Comparison of ENCODE assay signal across 8 cellular contexts in the genomic region with DNA sequence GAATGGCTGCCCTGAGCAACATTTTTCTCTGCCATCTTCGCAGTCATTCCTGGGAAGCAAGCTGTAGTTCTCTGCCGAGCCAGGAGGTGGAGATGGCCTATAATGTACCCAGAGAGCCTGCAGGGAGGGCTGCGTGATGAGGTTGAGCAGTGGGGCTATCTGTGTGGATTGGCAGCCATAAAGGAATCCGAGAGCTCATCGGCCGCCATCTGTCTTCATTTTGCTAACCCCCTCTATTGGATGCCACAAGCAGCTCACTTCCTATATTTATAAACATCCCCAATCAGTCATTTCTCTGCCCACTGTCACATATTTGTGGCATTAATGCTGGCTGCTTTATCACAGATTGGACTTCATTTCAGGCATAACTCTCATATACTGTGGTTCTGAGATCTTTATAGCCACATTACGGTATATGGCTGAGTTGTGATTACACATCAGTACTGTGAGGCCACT.
DNase-seq lines count a peak whose midpoint lies in the region; ATAC-seq, FAIRE-seq and TF ChIP-seq lines count a peak whose summit lies in the region.

No MANE protein-coding gene starts in this region.

- H3K27me3 Mint-ChIP-seq in astrocyte (ENCODE audit: low read depth, unreplicated experiment) (peaks cover 18% of the 10 kb centered on the region), nephron progenitor cell (ENCODE audit: low read depth, poor library complexity) (peaks cover 8% of the 10 kb centered on the region)
- peaks cover 13% of the 10 kb centered on the region for H3K27me3 Mint-ChIP-seq in activated naive CD8-positive, alpha-beta T cell treated with anti-CD3 and anti-CD28 coated beads for 36 hours

- H3K27ac ChIP-seq in astrocyte (ENCODE audit: low read depth, low read length): peak overlapping the region; percentile 82
- H3K27ac ChIP-seq in aorta (ENCODE audit: low read depth in 1 of 2, low read length in 2 of 2): no peak overlapping the region

- H3K4me1 Mint-ChIP-seq in astrocyte (ENCODE audit: low read depth, unreplicated experiment) (peaks cover 17% of the 10 kb centered on the region), nephron progenitor cell (peaks cover 77% of the 10 kb centered on the region)
- no peaks in the 10 kb centered on the region for H3K4me1 Mint-ChIP-seq in activated naive CD8-positive, alpha-beta T cell treated with anti-CD3 and anti-CD28 coated beads for 36 hours

- no peaks in the 10 kb centered on the region for H4K20me1 ChIP-seq in astrocyte (ENCODE audit: insufficient read depth, low read length)

- peaks cover 6% of the 10 kb centered on the region for H3K9me3 Mint-ChIP-seq in astrocyte (ENCODE audit: unreplicated experiment)
- no peaks in the 10 kb centered on the region for H3K9me3 Mint-ChIP-seq in nephron progenitor cell
- no peaks in the 10 kb centered on the region for H3K9me3 Mint-ChIP-seq in activated naive CD8-positive, alpha-beta T cell treated with anti-CD3 and anti-CD28 coated beads for 36 hours

- H3K4me3 ChIP-seq in astrocyte (ENCODE audit: insufficient read depth, low read depth, low read length) (no peak overlapping the region), aorta (ENCODE audit: low read length in 2 of 2) (no peak overlapping the region)

- in situ Hi-C loops in KBM-7 (cut with MboI; ENCODE audit: low pct_unique_long_range_greater_than_20kb, low sequenced_read_pairs): no loop called here

- peak; percentile 73 for FAIRE-seq in astrocyte (lab: Jason Lieb, UNC)

- WGBS in aorta, 2 donors: 65 to 67% methylated on average over 7 of the region's 7 CpGs

- H3K27me3 ChIP-seq in astrocyte (ENCODE audit: insufficient read depth, low read length) (no peaks in the 10 kb centered on the region), aorta (ENCODE audit: control insufficient read depth in 1 of 2, insufficient read depth in 2 of 2, low read length in 1 of 2) (no peaks in the 10 kb centered on the region)

- H3K4me1 ChIP-seq in astrocyte (ENCODE audit: insufficient read depth, low read length): peaks cover 14% of the 10 kb centered on the region
- H3K4me1 ChIP-seq in aorta (ENCODE audit: control insufficient read depth in 1 of 2, insufficient read depth in 2 of 2, low read length in 2 of 2): no peaks in the 10 kb centered on the region

- H2AFZ ChIP-seq in astrocyte (ENCODE audit: low read depth, low read length): no peak overlapping the region

- no peaks in the 10 kb centered on the region for H3K36me3 ChIP-seq in astrocyte (ENCODE audit: insufficient read depth, low read length)
- H3K36me3 ChIP-seq in aorta (ENCODE audit: control insufficient read depth in 1 of 2, insufficient read depth in 2 of 2, low read length in 1 of 2): no peaks in the 10 kb centered on the region

- intact Hi-C loops in aorta (cut with DNase I): no loop called here

- H3K9me3 ChIP-seq in astrocyte (ENCODE audit: insufficient read depth, low read depth, low read length) (no peaks in the 10 kb centered on the region), aorta (ENCODE audit: control insufficient read depth, low read length) (peaks cover 1% of the 10 kb centered on the region)

- peak overlapping the region; percentile 66 for H3K4me2 ChIP-seq in astrocyte (ENCODE audit: low read length)

- H3K36me3 Mint-ChIP-seq in astrocyte (ENCODE audit: low read depth, unreplicated experiment): no peaks in the 10 kb centered on the region
- no peaks in the 10 kb centered on the region for H3K36me3 Mint-ChIP-seq in nephron progenitor cell (ENCODE audit: low read depth)
- no peaks in the 10 kb centered on the region for H3K36me3 Mint-ChIP-seq in activated naive CD8-positive, alpha-beta T cell treated with anti-CD3 and anti-CD28 coated beads for 36 hours

- peak; percentile 17 for DNase-seq in COLO668 (lab: John Stamatoyannopoulos, UW; ENCODE audit: unreplicated experiment)
- DNase-seq in KBM-7: peak; percentile 10
- DNase-seq in astrocyte (ENCODE audit: low read depth): peak; percentile 98
- peak; percentile 54 for DNase-seq in nephron progenitor cell
- DNase-seq in activated naive CD8-positive, alpha-beta T cell treated with anti-CD3 and anti-CD28 coated beads for 36 hours: no peak
- no peak for DNase-seq in aorta

- H3K4me3 Mint-ChIP-seq in astrocyte (ENCODE audit: unreplicated experiment) (no peak overlapping the region), nephron progenitor cell (no peak overlapping the region)
- no peak overlapping the region for H3K4me3 Mint-ChIP-seq in activated naive CD8-positive, alpha-beta T cell treated with anti-CD3 and anti-CD28 coated beads for 36 hours

- no peaks in the 10 kb centered on the region for H3K79me2 ChIP-seq in astrocyte (ENCODE audit: insufficient read depth, low read length)

- H3K27ac Mint-ChIP-seq in astrocyte (ENCODE audit: unreplicated experiment) (peak overlapping the region; percentile 99), nephron progenitor cell (no peak overlapping the region)
- H3K27ac Mint-ChIP-seq in activated naive CD8-positive, alpha-beta T cell treated with anti-CD3 and anti-CD28 coated beads for 36 hours: no peak overlapping the region

- TF ChIP-seq CTCF in astrocyte (IDR thresholded peaks at IDR 0.05; ENCODE audit: insufficient read depth, low read depth, low read length) (peak; percentile 81), nephron progenitor cell (IDR thresholded peaks at IDR 0.05) (peak; percentile 66)

- ATAC-seq in GM18868 (IDR thresholded peaks at IDR 0.05; ENCODE audit: unreplicated experiment): peak; percentile 88
- ATAC-seq in GM18873 (IDR thresholded peaks at IDR 0.05; ENCODE audit: low FRiP score, unreplicated experiment): no peak
- no peak for ATAC-seq in aorta (ENCODE audit: low FRiP score)

- H3K9ac ChIP-seq in astrocyte (ENCODE audit: low read length): peak overlapping the region; percentile 56

Comparison
In these comparisons a context has a peak if more than half of its experiments do, and no peak if none do; other contexts are left out.
1. DNase-seq: peak in COLO668 (single experiment), KBM-7 (single experiment), astrocyte (single experiment) and nephron progenitor cell (single experiment); none in activated naive CD8-positive, alpha-beta T cell treated with anti-CD3 and anti-CD28 coated beads for 36 hours (single experiment) and aorta (0 of 2).